32 cellular contexts compared by ENCODE assay signal in genomic region chr15:60162251-60162650, GRCh38.
"Had no signal": no experiment of that assay in that cellular context is flagged by ENCODE, and none has a peak within 500 bp of the region (broad histone marks: within the 10 kb centered on the region; RNA-seq: fewer than 3 reads in every experiment).

No MANE protein-coding gene starts in this region.

- H3K4me3 ChIP-seq: coronary artery, dorsolateral prefrontal cortex, esophagus muscularis mucosa, gastrocnemius medialis, heart left ventricle had no signal

- H3K36me3 Mint-ChIP-seq: activated naive CD4-positive, alpha-beta T cell treated with anti-CD3 and anti-CD28 coated beads, Interleukin-2, amount 10 ng/mL, durations not matched to agents 7 days and 5 days; activated naive CD4-positive, alpha-beta T cell treated with anti-CD3 and anti-CD28 coated beads, Interleukin-2, amount 50 U/mL, for 72 hours; activated naive CD8-positive, alpha-beta T cell treated with anti-CD3 and anti-CD28 coated beads, Interleukin-2, amount 10 ng/mL, durations not matched to agents 7 days and 5 days had no signal

- DNase-seq: activated CD4-positive, alpha-beta memory T cell treated with anti-CD3 and anti-CD28 coated beads, Interleukin-2, amount 10 ng/mL, durations not matched to agents 7 days and 5 days; activated CD4-positive, alpha-beta T cell treated with anti-CD3 and anti-CD28 coated beads for 1 hour; activated CD4-positive, alpha-beta T cell treated with anti-CD3 and anti-CD28 coated beads for 4 hours; activated CD4-positive, alpha-beta T cell treated with anti-CD3 and anti-CD28 coated beads, Interleukin-2, amount 10 ng/mL, durations not matched to agents 7 days and 5 days; activated CD4-positive, alpha-beta T cell treated with anti-CD3 and anti-CD28 coated beads, Interleukin-2, amount 50 U/mL, for 4 hours; activated CD8-positive, alpha-beta memory T cell treated with anti-CD3 and anti-CD28 coated beads, Interleukin-2, amount 50 U/mL, for 48 hours; activated gamma-delta T cell; activated naive CD4-positive, alpha-beta T cell; activated naive CD4-positive, alpha-beta T cell treated with anti-CD3 and anti-CD28 coated beads, Interleukin-2, amount 10 ng/mL, durations not matched to agents 7 days and 5 days; activated naive CD8-positive, alpha-beta T cell treated with anti-CD3 and anti-CD28 coated beads, Interleukin-2, amount 10 ng/mL, durations not matched to agents 7 days and 5 days; activated T-cell treated with anti-CD3 and anti-CD28 coated beads for 4 hours; activated T-cell treated with anti-CD3 and anti-CD28 coated beads, Interleukin-2, amount 50 U/mL, for 24 hours; activated T-cell treated with anti-CD3 and anti-CD28 coated beads, Interleukin-2, amount 50 U/mL, for 72 hours; amniotic stem cell; anterior cingulate cortex; brain microvascular endothelial cell; dorsolateral prefrontal cortex; effector memory CD4-positive, alpha-beta T cell; erythroblast; foreskin keratinocyte; gastrocnemius medialis; glutamatergic neuron; heart left ventricle; T-helper 2 cell had no signal

- H3K9me3 ChIP-seq: esophagus muscularis mucosa, gastrocnemius medialis, heart left ventricle had no signal

- H3K4me1 Mint-ChIP-seq: activated CD4-positive, alpha-beta memory T cell treated with anti-CD3 and anti-CD28 coated beads, Interleukin-2, amount 10 ng/mL, durations not matched to agents 7 days and 5 days; activated CD4-positive, alpha-beta T cell treated with anti-CD3 and anti-CD28 coated beads, Interleukin-2, amount 10 ng/mL, durations not matched to agents 7 days and 5 days; activated naive CD4-positive, alpha-beta T cell treated with anti-CD3 and anti-CD28 coated beads, Interleukin-2, amount 10 ng/mL, durations not matched to agents 7 days and 5 days; activated naive CD8-positive, alpha-beta T cell treated with anti-CD3 and anti-CD28 coated beads, Interleukin-2, amount 10 ng/mL, durations not matched to agents 7 days and 5 days; central memory CD8-positive, alpha-beta T cell had no signal

- H3K36me3 ChIP-seq: brain microvascular endothelial cell, esophagus muscularis mucosa, gastrocnemius medialis, heart left ventricle had no signal

- H3K4me3 Mint-ChIP-seq: activated CD4-positive, alpha-beta memory T cell treated with anti-CD3 and anti-CD28 coated beads, Interleukin-2, amount 10 ng/mL, durations not matched to agents 7 days and 5 days; activated CD4-positive, alpha-beta T cell treated with anti-CD3 and anti-CD28 coated beads, Interleukin-2, amount 10 ng/mL, durations not matched to agents 7 days and 5 days; activated naive CD4-positive, alpha-beta T cell treated with anti-CD3 and anti-CD28 coated beads, Interleukin-2, amount 10 ng/mL, durations not matched to agents 7 days and 5 days; activated naive CD8-positive, alpha-beta T cell treated with anti-CD3 and anti-CD28 coated beads, Interleukin-2, amount 10 ng/mL, durations not matched to agents 7 days and 5 days; activated T-cell treated with anti-CD3 and anti-CD28 coated beads, Interleukin-2, amount 50 U/mL, for 24 hours; activated T-cell treated with anti-CD3 and anti-CD28 coated beads, Interleukin-2, amount 50 U/mL, for 72 hours; central memory CD8-positive, alpha-beta T cell; dendritic cell treated with granulocyte-macrophage colony-stimulating factor and Interleukin-4, amounts not matched to agents 40 ng/mL and 50 ng/mL, for 4 days; endodermal cell; WTC11 had no signal

- H3K27ac Mint-ChIP-seq: activated CD4-positive, alpha-beta memory T cell treated with anti-CD3 and anti-CD28 coated beads, Interleukin-2, amount 10 ng/mL, durations not matched to agents 7 days and 5 days; activated CD4-positive, alpha-beta T cell treated with anti-CD3 and anti-CD28 coated beads, Interleukin-2, amount 10 ng/mL, durations not matched to agents 7 days and 5 days; activated naive CD4-positive, alpha-beta T cell treated with anti-CD3 and anti-CD28 coated beads, Interleukin-2, amount 10 ng/mL, durations not matched to agents 7 days and 5 days; activated naive CD4-positive, alpha-beta T cell treated with anti-CD3 and anti-CD28 coated beads, Interleukin-2, amount 50 U/mL, for 72 hours; activated naive CD8-positive, alpha-beta T cell treated with anti-CD3 and anti-CD28 coated beads, Interleukin-2, amount 10 ng/mL, durations not matched to agents 7 days and 5 days; activated T-cell treated with anti-CD3 and anti-CD28 coated beads, Interleukin-2, amount 50 U/mL, for 24 hours; activated T-cell treated with anti-CD3 and anti-CD28 coated beads, Interleukin-2, amount 50 U/mL, for 72 hours; dendritic cell treated with granulocyte-macrophage colony-stimulating factor and Interleukin-4, amounts not matched to agents 40 ng/mL and 50 ng/mL, for 4 days; endodermal cell; WTC11 had no signal

- H3K4me1 ChIP-seq: esophagus muscularis mucosa, foreskin keratinocyte, gastrocnemius medialis, heart left ventricle had no signal

- H3K27ac ChIP-seq: brain microvascular endothelial cell, coronary artery, dorsolateral prefrontal cortex, esophagus muscularis mucosa, foreskin keratinocyte, gastrocnemius medialis, heart left ventricle, VCaP had no signal

- H3K9me3 Mint-ChIP-seq: activated CD4-positive, alpha-beta T cell treated with anti-CD3 and anti-CD28 coated beads, Interleukin-2, amount 10 ng/mL, durations not matched to agents 7 days and 5 days; activated naive CD4-positive, alpha-beta T cell treated with anti-CD3 and anti-CD28 coated beads, Interleukin-2, amount 10 ng/mL, durations not matched to agents 7 days and 5 days; activated naive CD4-positive, alpha-beta T cell treated with anti-CD3 and anti-CD28 coated beads, Interleukin-2, amount 50 U/mL, for 72 hours; activated naive CD8-positive, alpha-beta T cell treated with anti-CD3 and anti-CD28 coated beads, Interleukin-2, amount 10 ng/mL, durations not matched to agents 7 days and 5 days; activated T-cell treated with anti-CD3 and anti-CD28 coated beads, Interleukin-2, amount 50 U/mL, for 24 hours; activated T-cell treated with anti-CD3 and anti-CD28 coated beads, Interleukin-2, amount 50 U/mL, for 72 hours; central memory CD8-positive, alpha-beta T cell; dendritic cell treated with granulocyte-macrophage colony-stimulating factor and Interleukin-4, amounts not matched to agents 40 ng/mL and 50 ng/mL, for 4 days; endodermal cell had no signal
